ENCODE assay signal across 15 cellular contexts in genomic region chr18:59041296-59041695, GRCh38.
A peak's percentile ranks its signal among the peaks of the same experiment; 100 is the strongest.
DNase-seq lines count a peak whose midpoint lies in the region; ATAC-seq and TF ChIP-seq lines count a peak whose summit lies in the region.
"Had no signal": no experiment of that assay in that cellular context is flagged by ENCODE, and none has a peak within 500 bp of the region (broad histone marks: within the 10 kb centered on the region; RNA-seq: fewer than 3 reads in every experiment).

No MANE protein-coding gene starts in this region.

- WGBS in IMR-90 (ENCODE audit: extremely low coverage in 2 of 2, insufficient read length in 1 of 2), 2 experiments, result no CpG with 5 or more reads among the region's 6 CpGs
- WGBS in smooth muscle cell (ENCODE audit: low lambda C conversion rate), result 74% methylated on average over 6 of the region's 6 CpGs
- WGBS in mammary epithelial cell (ENCODE audit: low coverage, missing lambda C conversion rate), result 100% methylated on average over 1 of the region's 6 CpGs

- H2AFZ ChIP-seq in IMR-90 (replicated peaks; ENCODE audit: low read length, poor library complexity) (peak overlapping the region; percentile 48), smooth muscle cell (ENCODE audit: low read depth) (no peak overlapping the region), mammary epithelial cell (ENCODE audit: low read depth, low read length) (no peak overlapping the region)

- no peak overlapping the region for H2BK5ac ChIP-seq in IMR-90 (ENCODE audit: low read depth, low read length, poor library complexity, severe bottlenecking)

- no peak overlapping the region for H2BK120ac ChIP-seq in IMR-90 (ENCODE audit: low read depth, low read length)

- no peak overlapping the region for H4K5ac ChIP-seq in IMR-90 (ENCODE audit: low read depth, low read length)

- no peak overlapping the region for H3K4me2 ChIP-seq in IMR-90 (ENCODE audit: low read depth, low read length)
- H3K4me2 ChIP-seq in smooth muscle cell, result peak overlapping the region; percentile 2
- no peak overlapping the region for H3K4me2 ChIP-seq in mammary epithelial cell (ENCODE audit: insufficient read depth, low read depth, low read length)

- no peak overlapping the region for H3K14ac ChIP-seq in IMR-90 (replicated peaks; ENCODE audit: low read depth, low read length)

- DNase-seq in IMR-90 (no peak), coronary artery (ENCODE audit: low spot score) (peak; percentile 26), smooth muscle cell (lab: John Stamatoyannopoulos, UW; ENCODE audit: unreplicated experiment) (no peak), mammary epithelial cell (no peak), activated T-cell treated with anti-CD3 and anti-CD28 coated beads for 4 hours (no peak), cerebellar nuclear complex (lab: John Stamatoyannopoulos, UW) (no peak)
- DNase-seq: BE2C; CD4-positive, alpha-beta memory T cell; DMS79; GOT3; HCEC 1CT; HFFc6 had no signal

- in situ Hi-C loops in IMR-90 (cut with MboI; ENCODE audit: low sequenced_read_pairs) (no loop called here), mammary epithelial cell (cut with MboI; ENCODE audit: low sequenced_read_pairs in 2 of 2) (no loop called here)

- no peak overlapping the region for H3K4ac ChIP-seq in IMR-90 (ENCODE audit: low read depth, low read length)

- H3K9me3 ChIP-seq in IMR-90 (ENCODE audit: control insufficient read depth, insufficient read depth, low read length), result no peaks in the 10 kb centered on the region
- no peaks in the 10 kb centered on the region for H3K9me3 ChIP-seq in smooth muscle cell (replicated peaks; ENCODE audit: low read depth)
- no peaks in the 10 kb centered on the region for H3K9me3 ChIP-seq in mammary epithelial cell (replicated peaks; ENCODE audit: insufficient read depth, low read length)
- H3K9me3 ChIP-seq: BE2C had no signal

- dilution Hi-C loops in IMR-90 (cut with HindIII; ENCODE audit: low sequenced_read_pairs, unreplicated experiment), result no loop called here
- dilution Hi-C loops in mammary epithelial cell (cut with HindIII; ENCODE audit: low sequenced_read_pairs), result no loop called here

- no peak overlapping the region for H2AK5ac ChIP-seq in IMR-90 (ENCODE audit: low read depth, low read length)

- peaks cover 3% of the 10 kb centered on the region; the same call in 1 of the 2 replicates for H3K4me1 ChIP-seq in IMR-90 (ENCODE audit: control insufficient read depth, insufficient read depth, low read length)
- peaks cover 6% of the 10 kb centered on the region for H3K4me1 ChIP-seq in smooth muscle cell (ENCODE audit: low read depth)
- peaks cover 24% of the 10 kb centered on the region for H3K4me1 ChIP-seq in mammary epithelial cell (ENCODE audit: insufficient read depth, low read length)
- H3K4me1 ChIP-seq: BE2C had no signal

- no peak overlapping the region for H2BK20ac ChIP-seq in IMR-90 (ENCODE audit: low read depth, low read length)

- H3K9ac ChIP-seq in IMR-90 (ENCODE audit: low read depth, low read length), result no peak overlapping the region
- H3K9ac ChIP-seq in smooth muscle cell (ENCODE audit: low read depth), result no peak overlapping the region
- H3K9ac ChIP-seq in mammary epithelial cell (ENCODE audit: insufficient read depth, low read length), result no peak overlapping the region

- TF ChIP-seq CTCF in IMR-90 (conservative IDR thresholded peaks at IDR 0.05; ENCODE audit: low read depth, low read length) (no peak), coronary artery (IDR thresholded peaks at IDR 0.05) (no peak), smooth muscle cell (IDR thresholded peaks at IDR 0.05; ENCODE audit: borderline replicate concordance, insufficient read depth, poor library complexity, severe bottlenecking) (no peak), mammary epithelial cell (conservative IDR thresholded peaks at IDR 0.05 in 1 of 2, IDR thresholded peaks at IDR 0.05 in 1 of 2; ENCODE audit: extremely low read depth in 1 of 2, insufficient read depth in 1 of 2, low read depth in 1 of 2, low read length in 2 of 2) (no peak)

- POLR2A ChIA-PET in IMR-90 (lab: Charles Lee; ENCODE audit: unreplicated experiment), result no interaction called here

- CTCF ChIA-PET in IMR-90 (lab: Yijun Ruan, JAX) (no interaction called here), mammary epithelial cell (lab: Charles Lee; ENCODE audit: low non-redundant PET) (interaction anchor here (0.7 kb wide), 1 partner anchor 110 kb away, joined by 4 read pairs; no protein-coding TSS in a partner anchor)

- TF ChIP-seq POLR2A in IMR-90 (IDR thresholded peaks at IDR 0.05; ENCODE audit: low read depth, low read length), result no peak

- H3K79me2 ChIP-seq in smooth muscle cell (ENCODE audit: low read depth) (no peaks in the 10 kb centered on the region), mammary epithelial cell (ENCODE audit: insufficient read depth, low read length) (no peaks in the 10 kb centered on the region)

- H4K20me1 ChIP-seq in IMR-90 (ENCODE audit: insufficient read depth, low read length), result no peaks in the 10 kb centered on the region
- no peaks in the 10 kb centered on the region for H4K20me1 ChIP-seq in smooth muscle cell (ENCODE audit: low read depth)
- H4K20me1 ChIP-seq in mammary epithelial cell (ENCODE audit: insufficient read depth, low read length), result no peaks in the 10 kb centered on the region

- no peak overlapping the region for H3K23ac ChIP-seq in IMR-90 (ENCODE audit: low read depth, low read length)

- no peak overlapping the region for H3K18ac ChIP-seq in IMR-90 (ENCODE audit: low read depth, low read length)

- TF ChIP-seq RAD21 in IMR-90 (IDR thresholded peaks at IDR 0.05; ENCODE audit: low read length), result no peak

- H3F3A ChIP-seq in smooth muscle cell (ENCODE audit: low read depth), result no peaks in the 10 kb centered on the region

- ATAC-seq in IMR-90 (ENCODE audit: low read depth) (no peak), HG03442 (IDR thresholded peaks at IDR 0.05; ENCODE audit: unreplicated experiment) (no peak)
- ATAC-seq: HepG2 had no signal

- intact Hi-C loops in IMR-90 (cut with micrococcal nuclease) (no loop called here), mammary epithelial cell (cut with micrococcal nuclease) (no loop called here)

- H4K8ac ChIP-seq in IMR-90 (ENCODE audit: low read depth in 2 of 2, low read length in 2 of 2), result no peak overlapping the region

- H3K56ac ChIP-seq in IMR-90 (ENCODE audit: extremely low read depth, insufficient read depth, low read length), result no peak overlapping the region

- no peaks in the 10 kb centered on the region; the same call in 1 of the 2 replicates for H3K9me1 ChIP-seq in IMR-90 (ENCODE audit: insufficient read depth, low read length)

- BruUV-seq in IMR-90 (replicated peaks; lab: Mats Ljungman, UMichigan) (no TSS peak), mammary epithelial cell (replicated peaks; lab: Mats Ljungman, UMichigan) (no TSS peak)

- no peak overlapping the region for H4K91ac ChIP-seq in IMR-90 (ENCODE audit: insufficient read depth, low read depth, low read length)

- no peak overlapping the region for H3K27ac ChIP-seq in IMR-90 (ENCODE audit: insufficient read depth, low read length)
- H3K27ac ChIP-seq in coronary artery, result no peak overlapping the region
- no peak overlapping the region for H3K27ac ChIP-seq in smooth muscle cell (ENCODE audit: low read depth)
- H3K27ac ChIP-seq in mammary epithelial cell (ENCODE audit: insufficient read depth, low read depth, low read length), result no peak overlapping the region
- H3K27ac ChIP-seq: C4-2B had no signal

- H3K4me3 ChIP-seq in IMR-90 (ENCODE audit: insufficient read depth, low read depth, low read length) (no peak overlapping the region), coronary artery (no peak overlapping the region), smooth muscle cell (no peak overlapping the region), mammary epithelial cell (replicated peaks in 1 of 3; ENCODE audit: insufficient read depth in 1 of 3, low read depth in 2 of 3, low read length in 3 of 3) (no peak overlapping the region)

- no peak overlapping the region for H2BK15ac ChIP-seq in IMR-90 (ENCODE audit: low read depth, low read length)

- H3K27me3 ChIP-seq in IMR-90 (ENCODE audit: control insufficient read depth, insufficient read depth, low read length), result no peaks in the 10 kb centered on the region
- H3K27me3 ChIP-seq in smooth muscle cell (ENCODE audit: low read depth), result no peaks in the 10 kb centered on the region
- H3K27me3 ChIP-seq in mammary epithelial cell (ENCODE audit: insufficient read depth, low read length), result no peaks in the 10 kb centered on the region
- H3K27me3 ChIP-seq: BE2C had no signal

- no peak overlapping the region for H2AK9ac ChIP-seq in IMR-90 (replicated peaks; ENCODE audit: low read depth, low read length, poor library complexity)

- no peaks in the 10 kb centered on the region for H3K79me1 ChIP-seq in IMR-90 (ENCODE audit: low read depth in 1 of 2, low read length in 2 of 2)

- H3K36me3 ChIP-seq in IMR-90 (ENCODE audit: control insufficient read depth, insufficient read depth, low read length), result no peaks in the 10 kb centered on the region
- H3K36me3 ChIP-seq in smooth muscle cell (ENCODE audit: low read depth), result no peaks in the 10 kb centered on the region
- no peaks in the 10 kb centered on the region for H3K36me3 ChIP-seq in mammary epithelial cell (ENCODE audit: insufficient read depth, low read length)
- H3K36me3 ChIP-seq: BE2C had no signal

TF ChIP-seq in IMR-90, 13 proteins besides CTCF, POLR2A, EP300 and RAD21:
- no peak for TF ChIP-seq RFX5 (IDR thresholded peaks at IDR 0.05; ENCODE audit: low read depth, low read length)
- TF ChIP-seq ELK1 (IDR thresholded peaks at IDR 0.05; ENCODE audit: borderline replicate concordance, low read depth, low read length), result no peak
